ENCODE assay signal across 1 cellular context in the genomic region with DNA sequence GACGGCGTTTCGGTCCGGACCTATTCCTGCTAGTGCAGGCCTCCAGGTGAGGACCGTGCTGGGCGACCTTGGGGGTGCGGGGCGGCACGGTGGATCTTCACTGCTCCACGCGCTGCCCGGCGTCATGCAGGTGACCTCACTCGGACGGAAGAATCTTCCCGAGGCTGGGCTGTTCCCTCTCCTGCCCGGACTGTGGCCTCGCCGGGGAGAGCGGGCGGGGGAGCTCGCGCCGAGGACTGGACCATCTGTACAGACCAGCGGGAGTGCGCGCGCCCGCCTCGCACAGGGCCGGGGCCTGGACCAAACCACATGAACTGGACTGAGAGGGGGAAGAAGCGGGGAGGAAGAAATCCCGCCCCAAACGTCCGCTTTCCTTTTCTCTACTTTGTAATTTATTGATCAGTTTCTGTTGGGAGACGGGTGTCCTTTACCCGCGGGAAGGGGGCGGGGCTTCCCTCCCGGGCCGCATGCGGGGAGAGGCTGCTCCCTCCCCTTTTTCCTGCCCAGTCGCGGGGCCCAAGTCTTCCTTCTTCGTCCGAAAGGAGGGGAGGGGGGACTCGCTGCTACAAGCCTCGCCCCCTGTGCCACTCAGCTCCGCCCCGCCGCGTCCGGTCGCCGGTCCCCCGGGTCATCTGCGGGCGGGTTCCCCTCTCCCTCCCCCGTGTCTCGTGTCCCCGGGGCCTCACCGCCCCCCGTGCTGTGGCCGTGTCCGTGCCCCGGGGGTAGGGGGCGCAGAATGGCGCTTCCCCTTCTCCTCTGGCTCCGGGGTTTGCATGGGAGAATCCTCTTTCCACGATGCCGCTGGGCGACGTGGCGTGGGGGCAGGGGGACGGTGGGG.
TF ChIP-seq lines count a peak whose summit lies in the region.

No MANE protein-coding gene starts in this region.

TF ChIP-seq in HepG2, 621 proteins besides CTCF, POLR2A, EP300 and RAD21 (continued from another document):
- TF ChIP-seq, protein P1, sequence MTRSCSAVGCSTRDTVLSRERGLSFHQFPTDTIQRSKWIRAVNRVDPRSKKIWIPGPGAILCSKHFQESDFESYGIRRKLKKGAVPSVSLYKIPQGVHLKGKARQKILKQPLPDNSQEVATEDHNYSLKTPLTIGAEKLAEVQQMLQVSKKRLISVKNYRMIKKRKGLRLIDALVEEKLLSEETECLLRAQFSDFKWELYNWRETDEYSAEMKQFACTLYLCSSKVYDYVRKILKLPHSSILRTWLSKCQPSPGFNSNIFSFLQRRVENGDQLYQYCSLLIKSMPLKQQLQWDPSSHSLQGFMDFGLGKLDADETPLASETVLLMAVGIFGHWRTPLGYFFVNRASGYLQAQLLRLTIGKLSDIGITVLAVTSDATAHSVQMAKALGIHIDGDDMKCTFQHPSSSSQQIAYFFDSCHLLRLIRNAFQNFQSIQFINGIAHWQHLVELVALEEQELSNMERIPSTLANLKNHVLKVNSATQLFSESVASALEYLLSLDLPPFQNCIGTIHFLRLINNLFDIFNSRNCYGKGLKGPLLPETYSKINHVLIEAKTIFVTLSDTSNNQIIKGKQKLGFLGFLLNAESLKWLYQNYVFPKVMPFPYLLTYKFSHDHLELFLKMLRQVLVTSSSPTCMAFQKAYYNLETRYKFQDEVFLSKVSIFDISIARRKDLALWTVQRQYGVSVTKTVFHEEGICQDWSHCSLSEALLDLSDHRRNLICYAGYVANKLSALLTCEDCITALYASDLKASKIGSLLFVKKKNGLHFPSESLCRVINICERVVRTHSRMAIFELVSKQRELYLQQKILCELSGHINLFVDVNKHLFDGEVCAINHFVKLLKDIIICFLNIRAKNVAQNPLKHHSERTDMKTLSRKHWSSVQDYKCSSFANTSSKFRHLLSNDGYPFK (CRISPR knock-in tag; IDR thresholded peaks at IDR 0.05; ENCODE audit: borderline replicate concordance), result 0 out of 2 replicates have a peak, but pooled peaks have one; percentile 53
- no peak; the same call in 1 of the 2 replicates for TF ChIP-seq ZNF598 (CRISPR knock-in tag; IDR thresholded peaks at IDR 0.05; ENCODE audit: borderline replicate concordance)
- TF ChIP-seq ZNF7 (CRISPR knock-in tag; IDR thresholded peaks at IDR 0.05), result no peak
- TF ChIP-seq ZSCAN9 (CRISPR knock-in tag; IDR thresholded peaks at IDR 0.05; ENCODE audit: borderline replicate concordance), result peak; percentile 22; the same call in 1 of the 2 replicates
- TF ChIP-seq SOX13 (IDR thresholded peaks at IDR 0.05), result no peak
- TF ChIP-seq SOX13 (CRISPR knock-in tag; conservative IDR thresholded peaks at IDR 0.05 in 1 of 2, IDR thresholded peaks at IDR 0.05 in 1 of 2), result no peak
- TF ChIP-seq, protein P2, sequence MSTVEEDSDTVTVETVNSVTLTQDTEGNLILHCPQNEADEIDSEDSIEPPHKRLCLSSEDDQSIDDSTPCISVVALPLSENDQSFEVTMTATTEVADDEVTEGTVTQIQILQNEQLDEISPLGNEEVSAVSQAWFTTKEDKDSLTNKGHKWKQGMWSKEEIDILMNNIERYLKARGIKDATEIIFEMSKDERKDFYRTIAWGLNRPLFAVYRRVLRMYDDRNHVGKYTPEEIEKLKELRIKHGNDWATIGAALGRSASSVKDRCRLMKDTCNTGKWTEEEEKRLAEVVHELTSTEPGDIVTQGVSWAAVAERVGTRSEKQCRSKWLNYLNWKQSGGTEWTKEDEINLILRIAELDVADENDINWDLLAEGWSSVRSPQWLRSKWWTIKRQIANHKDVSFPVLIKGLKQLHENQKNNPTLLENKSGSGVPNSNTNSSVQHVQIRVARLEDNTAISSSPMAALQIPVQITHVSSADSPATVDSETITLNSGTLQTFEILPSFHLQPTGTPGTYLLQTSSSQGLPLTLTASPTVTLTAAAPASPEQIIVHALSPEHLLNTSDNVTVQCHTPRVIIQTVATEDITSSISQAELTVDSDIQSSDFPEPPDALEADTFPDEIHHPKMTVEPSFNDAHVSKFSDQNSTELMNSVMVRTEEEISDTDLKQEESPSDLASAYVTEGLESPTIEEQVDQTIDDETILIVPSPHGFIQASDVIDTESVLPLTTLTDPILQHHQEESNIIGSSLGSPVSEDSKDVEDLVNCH (CRISPR knock-in tag; IDR thresholded peaks at IDR 0.05), result no peak
